ENCODE assay signal across 13 cellular contexts in the genomic region with DNA sequence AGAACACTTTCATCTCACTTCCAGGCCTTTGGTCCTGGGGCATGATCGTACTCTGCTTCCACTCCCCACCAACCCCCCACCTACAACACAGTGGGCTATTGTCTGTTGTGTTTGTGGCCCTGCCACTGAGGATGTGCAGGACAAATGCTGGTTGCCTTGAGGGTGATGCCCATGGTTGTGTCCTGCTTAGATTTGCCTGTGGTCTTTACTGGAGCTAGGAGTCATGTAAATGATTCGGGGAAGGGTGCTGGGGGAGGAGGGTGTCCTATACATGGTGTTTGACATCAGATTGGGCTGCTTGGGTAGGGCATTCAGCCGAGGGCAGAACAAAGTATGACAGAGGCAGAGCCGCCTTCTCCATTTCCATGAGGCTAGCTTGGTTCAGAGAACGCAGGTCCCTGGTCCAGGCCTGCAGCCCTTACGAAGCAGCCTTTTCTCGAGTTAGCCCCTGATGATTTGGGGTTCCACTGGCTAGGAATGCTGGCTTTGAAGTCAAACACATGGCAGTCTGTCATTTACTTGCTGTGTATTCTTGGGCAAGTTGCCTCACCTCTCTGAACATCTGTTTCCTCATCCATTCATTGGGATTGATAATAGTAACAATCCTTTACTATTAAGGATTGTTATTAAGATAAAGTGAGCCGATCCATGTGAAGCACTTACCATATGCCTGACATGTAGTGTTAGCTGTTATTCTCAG. TPM values are rescaled to one million over a fixed set of nuclear protein-coding genes. Genes with fewer than 3 reads are reported as not detected.
DNase-seq lines count a peak whose midpoint lies in the region; ATAC-seq, FAIRE-seq and TF ChIP-seq lines count a peak whose summit lies in the region.
"Had no signal": no experiment of that assay in that cellular context is flagged by ENCODE, and none has a peak within 500 bp of the region (broad histone marks: within the 10 kb centered on the region; RNA-seq: fewer than 3 reads in every experiment).

No MANE protein-coding gene starts in this region.

- H3K9me3 Mint-ChIP-seq in brain: no peaks in the 10 kb centered on the region
- H3K9me3 Mint-ChIP-seq: CD4-positive, alpha-beta memory T cell; WTC11 had no signal

- CTCF ChIA-PET in IMR-90 (lab: Yijun Ruan, JAX): interaction anchor here (1.4 to 1.7 kb wide), 2 partner anchors 88 to 279 kb away, joined by 3 to 7 read pairs; no protein-coding TSS in a partner anchor

- H3K4me3 ChIP-seq in IMR-90 (ENCODE audit: insufficient read depth, low read depth, low read length) (no peak overlapping the region), keratinocyte (ENCODE audit: control insufficient read depth in 2 of 3, extremely low read depth in 1 of 3, insufficient read depth in 2 of 3, low read depth in 1 of 3, low read length in 3 of 3) (no peak overlapping the region), adrenal gland (no peak overlapping the region)
- H3K4me3 ChIP-seq: esophagus squamous epithelium, thoracic aorta had no signal

- no peaks in the 10 kb centered on the region for H3K9me3 ChIP-seq in IMR-90 (ENCODE audit: control insufficient read depth, insufficient read depth, low read length)
- no peaks in the 10 kb centered on the region for H3K9me3 ChIP-seq in keratinocyte (ENCODE audit: control insufficient read depth, low read depth, low read length)
- no peaks in the 10 kb centered on the region for H3K9me3 ChIP-seq in adrenal gland (replicated peaks in 1 of 3)
- H3K9me3 ChIP-seq: esophagus squamous epithelium, thoracic aorta had no signal

- dilution Hi-C loops in IMR-90 (cut with HindIII; ENCODE audit: low sequenced_read_pairs, unreplicated experiment) (no loop called here), keratinocyte (cut with MboI; ENCODE audit: extremely low pct_ligation_motif_present, low sequenced_read_pairs) (no loop called here)

- H3K27me3 ChIP-seq in IMR-90 (ENCODE audit: control insufficient read depth, insufficient read depth, low read length) (no peaks in the 10 kb centered on the region), keratinocyte (ENCODE audit: control insufficient read depth, extremely low read depth, insufficient read depth, low read length) (no peaks in the 10 kb centered on the region), adrenal gland (no peaks in the 10 kb centered on the region)

- in situ Hi-C loops in IMR-90 (cut with MboI; ENCODE audit: low sequenced_read_pairs): no loop called here

- no peaks in the 10 kb centered on the region for H3K36me3 ChIP-seq in IMR-90 (ENCODE audit: control insufficient read depth, insufficient read depth, low read length)
- no peaks in the 10 kb centered on the region for H3K36me3 ChIP-seq in keratinocyte (ENCODE audit: control insufficient read depth in 2 of 2, extremely low read depth in 1 of 2, insufficient read depth in 2 of 2, low read length in 2 of 2)
- H3K36me3 ChIP-seq in adrenal gland (replicated peaks in 1 of 2): no peaks in the 10 kb centered on the region
- H3K36me3 ChIP-seq: esophagus squamous epithelium, thoracic aorta had no signal

- H3K56ac ChIP-seq in IMR-90 (ENCODE audit: extremely low read depth, insufficient read depth, low read length): peak overlapping the region; percentile 27; the same call in 1 of the 2 replicates

- intact Hi-C loops in IMR-90 (cut with micrococcal nuclease): no loop called here
- intact Hi-C loops in adrenal gland (cut with DNase I): no loop called here

- TF ChIP-seq POLR2A in IMR-90 (IDR thresholded peaks at IDR 0.05; ENCODE audit: low read depth, low read length): no peak
- TF ChIP-seq POLR2A in adrenal gland (IDR thresholded peaks at IDR 0.05): no peak

- POLR2A ChIA-PET in IMR-90 (lab: Charles Lee; ENCODE audit: unreplicated experiment): no interaction called here

- H3K18ac ChIP-seq in IMR-90 (ENCODE audit: low read depth, low read length): peak overlapping the region; percentile 7; the same call in 1 of the 2 replicates

- H4K20me1 ChIP-seq in IMR-90 (ENCODE audit: insufficient read depth, low read length) (no peaks in the 10 kb centered on the region), keratinocyte (ENCODE audit: control insufficient read depth, extremely low read depth, insufficient read depth, low read length) (no peaks in the 10 kb centered on the region)

- no peak for FAIRE-seq in keratinocyte (lab: Jason Lieb, UNC)

- H3K27ac ChIP-seq in IMR-90 (ENCODE audit: insufficient read depth, low read length) (peak overlapping the region; percentile 41), keratinocyte (ENCODE audit: control insufficient read depth, insufficient read depth, low read length) (peak overlapping the region; percentile 18), adrenal gland (peak overlapping the region in 1 of 5 donors; percentile 82)
- H3K27ac ChIP-seq: esophagus squamous epithelium had no signal

- ATAC-seq in IMR-90 (ENCODE audit: low read depth) (no peak), HG03097 (IDR thresholded peaks at IDR 0.05; ENCODE audit: low FRiP score, unreplicated experiment) (no peak)
- ATAC-seq: WTC11 had no signal

- H4K8ac ChIP-seq in IMR-90 (ENCODE audit: low read depth in 2 of 2, low read length in 2 of 2): peak overlapping the region; percentile 30 to 61

- H2BK15ac ChIP-seq in IMR-90 (ENCODE audit: low read depth, low read length): peak overlapping the region; percentile 56

- peak overlapping the region; percentile 35 for H2AK9ac ChIP-seq in IMR-90 (replicated peaks; ENCODE audit: low read depth, low read length, poor library complexity)

- H4K91ac ChIP-seq in IMR-90 (ENCODE audit: insufficient read depth, low read depth, low read length): peak overlapping the region; percentile 80

- H2BK20ac ChIP-seq in IMR-90 (ENCODE audit: low read depth, low read length): peak overlapping the region; percentile 87

- peak overlapping the region; percentile 94 for H3K4ac ChIP-seq in IMR-90 (ENCODE audit: low read depth, low read length)

- peak overlapping the region; percentile 88 for H3K23ac ChIP-seq in IMR-90 (ENCODE audit: low read depth, low read length)

- H3K4me1 ChIP-seq in IMR-90 (ENCODE audit: control insufficient read depth, insufficient read depth, low read length) (peaks cover 30% of the 10 kb centered on the region), keratinocyte (ENCODE audit: control insufficient read depth, extremely low read depth, insufficient read depth, low read length) (peaks cover 15% of the 10 kb centered on the region), adrenal gland (replicated peaks in 1 of 2) (peaks cover 0 to 15% of the 10 kb centered on the region in 2 donors)

- H2AFZ ChIP-seq in IMR-90 (replicated peaks; ENCODE audit: low read length, poor library complexity): peak overlapping the region; percentile 60
- H2AFZ ChIP-seq in keratinocyte (ENCODE audit: control insufficient read depth, low read length): no peak overlapping the region

- peaks cover 4% of the 10 kb centered on the region for H3K27me3 Mint-ChIP-seq in brain

- no peak for DNase-seq in IMR-90
- no peak for DNase-seq in keratinocyte (ENCODE audit: low read depth, low spot score)
- peak; percentile 80 for DNase-seq in superior temporal gyrus (ENCODE audit: extremely low spot score)
- DNase-seq in kidney glomerular epithelial cell (lab: John Stamatoyannopoulos, UW): no peak
- DNase-seq in adrenal gland: no peak
- DNase-seq: CD4-positive, alpha-beta memory T cell; esophagus squamous epithelium; NCI-H1694; stimulated activated CD4-positive, alpha-beta T cell treated with anti-CD3 and anti-CD28 coated beads, Interleukin-12 subunit alpha, Interleukin-12 subunit beta, amount 100 ng/mL, for 4 hours had no signal

- H3K27ac Mint-ChIP-seq in brain: peak overlapping the region; percentile 92 to 98 (median 96)
- H3K27ac Mint-ChIP-seq: WTC11 had no signal

- peaks cover 19% of the 10 kb centered on the region for H3K9me1 ChIP-seq in IMR-90 (ENCODE audit: insufficient read depth, low read length)
- no peaks in the 10 kb centered on the region for H3K9me1 ChIP-seq in keratinocyte (ENCODE audit: control insufficient read depth, extremely low read depth, insufficient read depth, low read length)

- no peaks in the 10 kb centered on the region for H3K79me2 ChIP-seq in keratinocyte (ENCODE audit: control insufficient read depth, insufficient read depth, low read length)

- 53% methylated on average over 4 of the region's 8 CpGs; no CpG with 5 or more reads in 1 of the 2 experiments for WGBS in IMR-90 (ENCODE audit: extremely low coverage in 2 of 2, insufficient read length in 1 of 2), 2 experiments
- 80 to 87% (median 84%) methylated on average over 8 of the region's 8 CpGs for WGBS in adrenal gland, 4 donors

- H3K14ac ChIP-seq in IMR-90 (replicated peaks; ENCODE audit: low read depth, low read length): peak overlapping the region; percentile 95

- H4K5ac ChIP-seq in IMR-90 (ENCODE audit: low read depth, low read length): peak overlapping the region; percentile 38; the same call in 1 of the 2 replicates

- peak overlapping the region; percentile 70 for H2BK5ac ChIP-seq in IMR-90 (ENCODE audit: low read depth, low read length, poor library complexity, severe bottlenecking)

- TF ChIP-seq CTCF in IMR-90 (conservative IDR thresholded peaks at IDR 0.05; ENCODE audit: low read depth, low read length) (no peak), brain (conservative IDR thresholded peaks at IDR 0.05) (no peak), keratinocyte (optimal IDR thresholded peaks at IDR 0.05 in 1 of 3, IDR thresholded peaks at IDR 0.05 in 1 of 3, conservative IDR thresholded peaks at IDR 0.05 in 1 of 3; ENCODE audit: extremely low read depth in 1 of 3, insufficient read depth in 2 of 3, low read length in 3 of 3) (no peak), adrenal gland (IDR thresholded peaks at IDR 0.05) (no peak)

- no TSS peak for BruUV-seq in IMR-90 (replicated peaks; lab: Mats Ljungman, UMichigan)

- peak overlapping the region; percentile 93 for H2AK5ac ChIP-seq in IMR-90 (ENCODE audit: low read depth, low read length)

- peak overlapping the region; percentile 78 for H2BK120ac ChIP-seq in IMR-90 (ENCODE audit: low read depth, low read length)

- peaks cover 13 to 87% of the 10 kb centered on the region in 2 experiments for H3K79me1 ChIP-seq in IMR-90 (ENCODE audit: low read depth in 1 of 2, low read length in 2 of 2)

- no peak overlapping the region for H3K4me2 ChIP-seq in IMR-90 (ENCODE audit: low read depth, low read length)
- peak overlapping the region; percentile 53 for H3K4me2 ChIP-seq in keratinocyte (ENCODE audit: control insufficient read depth, extremely low read depth, insufficient read depth, low read depth, low read length)

- peak overlapping the region in 4 of 5 experiments; percentile 8 to 75 (median 48) for H3K4me3 Mint-ChIP-seq in brain
- H3K4me3 Mint-ChIP-seq: WTC11 had no signal

- H3K9ac ChIP-seq in IMR-90 (ENCODE audit: low read depth, low read length) (no peak overlapping the region), keratinocyte (ENCODE audit: control insufficient read depth, extremely low read depth, insufficient read depth, low read length) (no peak overlapping the region)

- peaks cover 100% of the 10 kb centered on the region for H3K4me1 Mint-ChIP-seq in brain

- no peaks in the 10 kb centered on the region for H3K36me3 Mint-ChIP-seq in brain
- H3K36me3 Mint-ChIP-seq: CD4-positive, alpha-beta memory T cell; WTC11 had no signal

- no peak for TF ChIP-seq RAD21 in IMR-90 (IDR thresholded peaks at IDR 0.05; ENCODE audit: low read length)

RNA-seq across cellular contexts. Expression of a gene that starts 6.9 kb away (rescaled TPM):
- total RNA-seq in IMR-90 (2012; rRNA removed): 9.3 and 9.7 TPM in 2 replicates
- 39.3 and 43.2 TPM in 2 replicates for polyA plus RNA-seq in IMR-90 (2012; rRNA removed)
- 29.1 and 32.4 TPM in 2 replicates for polyA plus RNA-seq in IMR-90 (2012; cell fraction: cytosol; rRNA removed)
- polyA plus RNA-seq in IMR-90 (2012; cell fraction: nucleus; rRNA removed; ENCODE audit: low replicate concordance): 24.4 and 27.5 TPM in 2 replicates
- 59.3 TPM for polyA plus RNA-seq in brain (ENCODE audit: insufficient read depth, low read depth, low replicate concordance)
- 0.13 to 0.32 TPM (median 0.18 TPM) in 3 replicates for polyA plus RNA-seq in keratinocyte
- polyA plus RNA-seq in keratinocyte (2011; ENCODE audit: low read depth): not detected
- polyA plus RNA-seq in keratinocyte (2011; cell fraction: cytosol; rRNA removed): 0.26 and 0.27 TPM in 2 replicates
- 0.20 and 0.23 TPM in 2 replicates for polyA plus RNA-seq in keratinocyte (2011; cell fraction: nucleus; rRNA removed)
- 0.11 and 0.26 TPM in 2 replicates for polyA plus RNA-seq in keratinocyte (2012; ENCODE audit: low replicate concordance)
- polyA minus RNA-seq in keratinocyte: 0.36 to 1.2 TPM in 2 of 3 replicates, not detected in the other
- 0.58 TPM for polyA minus RNA-seq in keratinocyte (2011; cell fraction: cytosol; rRNA and poly(A)+ RNA removed)
- polyA minus RNA-seq in keratinocyte (2011; cell fraction: nucleus; rRNA and poly(A)+ RNA removed): 0.39 TPM in 1 of 2 replicates, not detected in the other
- 1 to 10 TPM; 3.0 to 8.4 (median 4.2) TPM for total RNA-seq in adrenal gland
- polyA plus RNA-seq in adrenal gland: 1 to 10 TPM; 4.2 to 5.9 (median 4.9) TPM
- total RNA-seq: CD4-positive, alpha-beta memory T cell had no signal
- polyA plus RNA-seq: CD4-positive, alpha-beta memory T cell had no signal
